ENCODE assay signal across 13 cellular contexts in the genomic region with DNA sequence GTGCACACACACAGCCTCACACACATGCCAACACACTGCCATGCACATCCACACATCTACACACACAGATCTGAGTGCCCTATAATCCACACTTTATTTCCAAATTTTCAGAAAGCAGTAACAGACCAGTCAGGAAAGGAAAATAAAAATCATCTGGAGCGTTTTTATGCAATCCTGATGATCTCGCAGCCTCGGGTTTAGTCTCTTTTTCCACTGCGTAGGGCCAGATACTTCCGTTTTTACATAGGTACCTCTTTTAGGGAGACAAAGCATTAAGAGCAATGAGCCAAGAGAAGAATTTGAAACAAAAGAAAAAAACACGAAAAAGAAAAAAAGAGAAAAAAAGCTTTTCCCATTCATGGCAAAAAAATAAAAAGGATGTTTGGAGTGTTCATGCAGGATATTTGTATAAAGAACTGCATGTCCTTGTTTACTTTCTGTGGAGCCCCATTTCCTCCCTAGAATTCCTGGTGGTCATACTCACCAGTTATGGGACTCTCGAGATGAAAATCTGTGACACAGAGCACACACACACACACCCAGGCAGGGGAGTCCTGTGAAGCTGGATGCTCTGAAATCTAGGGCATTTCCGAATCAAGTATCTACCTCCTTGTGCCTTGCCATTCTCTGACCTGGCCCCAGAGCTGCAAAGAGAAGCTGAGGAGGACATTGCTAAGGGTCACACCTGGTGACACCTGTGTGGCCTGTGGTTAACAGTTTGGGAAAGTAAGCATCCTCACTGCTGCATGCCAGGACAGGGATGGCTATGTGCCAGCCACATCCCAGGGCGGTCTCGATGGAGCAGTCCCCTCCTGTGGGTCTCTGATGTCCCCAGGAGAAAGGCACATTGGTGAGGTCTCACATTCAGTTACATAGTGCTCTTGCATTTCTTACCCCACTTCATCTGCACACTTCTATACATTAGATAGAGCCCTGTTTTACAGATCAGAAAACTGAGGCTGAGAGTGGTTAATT.
DNase-seq lines count a peak whose midpoint lies in the region; ATAC-seq and TF ChIP-seq lines count a peak whose summit lies in the region.
"Had no signal": no experiment of that assay in that cellular context is flagged by ENCODE, and none has a peak within 500 bp of the region (broad histone marks: within the 10 kb centered on the region; RNA-seq: fewer than 3 reads in every experiment).

No MANE protein-coding gene starts in this region.

- no peak overlapping the region for H4K8ac ChIP-seq in trophoblast cell (ENCODE audit: low read depth, low read length)

- H3K36me3 ChIP-seq in PC-3 (ENCODE audit: low read depth, low read length) (no peaks in the 10 kb centered on the region; the same call in 1 of the 2 replicates), trophoblast cell (ENCODE audit: control insufficient read depth in 1 of 2, insufficient read depth in 2 of 2, low read length in 2 of 2) (no peaks in the 10 kb centered on the region)

- H3K9me3 Mint-ChIP-seq in activated CD4-positive, alpha-beta memory T cell treated with anti-CD3 and anti-CD28 coated beads for 36 hours, result no peaks in the 10 kb centered on the region
- no peaks in the 10 kb centered on the region for H3K9me3 Mint-ChIP-seq in activated CD4-positive, alpha-beta memory T cell treated with anti-CD3 and anti-CD28 coated beads, Interleukin-2, amount 10 ng/mL, durations not matched to agents 7 days and 5 days
- H3K9me3 Mint-ChIP-seq: endodermal cell had no signal

- POLR2A ChIA-PET in activated CD4-positive, alpha-beta memory T cell treated with anti-CD3 and anti-CD28 coated beads for 36 hours (lab: Charles Lee), result interaction anchor here (1.3 to 5.7 kb wide), 2 partner anchors 17 to 24 kb away, joined by 3 to 52 read pairs; no protein-coding TSS in a partner anchor
- POLR2A ChIA-PET in activated CD4-positive, alpha-beta memory T cell treated with anti-CD3 and anti-CD28 coated beads, Interleukin-2, amount 10 ng/mL, durations not matched to agents 7 days and 5 days (lab: Charles Lee), result interaction anchor here (0.6 to 2.0 kb wide), 5 partner anchors 18 to 83 kb away, joined by 3 to 4 read pairs (median 3); a partner anchor contains a TSS
- POLR2A ChIA-PET in PC-3 (lab: Charles Lee; ENCODE audit: unreplicated experiment), result interaction anchor here (0.6 kb wide), 2 partner anchors 116 to 119 kb away, joined by 3 read pairs; no protein-coding TSS in a partner anchor

- H2BK12ac ChIP-seq in trophoblast cell (ENCODE audit: low read length), result no peak overlapping the region

- H3K9me3 ChIP-seq in PC-3 (ENCODE audit: low read length) (no peaks in the 10 kb centered on the region), trophoblast cell (ENCODE audit: insufficient read depth, low read depth, low read length) (peaks cover 5% of the 10 kb centered on the region)

- H3K36me3 Mint-ChIP-seq in activated CD4-positive, alpha-beta memory T cell treated with anti-CD3 and anti-CD28 coated beads for 36 hours, result peaks cover 3% of the 10 kb centered on the region
- peaks cover 47% of the 10 kb centered on the region for H3K36me3 Mint-ChIP-seq in activated CD4-positive, alpha-beta memory T cell treated with anti-CD3 and anti-CD28 coated beads, Interleukin-2, amount 10 ng/mL, durations not matched to agents 7 days and 5 days (ENCODE audit: low read depth)

- no TSS peak for BruUV-seq in PC-3 (replicated peaks; lab: Mats Ljungman, UMichigan)

- peak overlapping the region; percentile 15 for H3K23ac ChIP-seq in trophoblast cell (ENCODE audit: low read length)

- intact Hi-C loops in activated CD4-positive, alpha-beta memory T cell treated with anti-CD3 and anti-CD28 coated beads for 36 hours (cut with micrococcal nuclease), result loop anchor here (5.0 kb wide), 2 partner anchors 258 to 1347 kb away; no protein-coding TSS in a partner anchor
- intact Hi-C loops in PC-3 (cut with micrococcal nuclease), result loop anchor here (1.0 to 5.0 kb wide), 3 partner anchors 29 to 86 kb away; no protein-coding TSS in a partner anchor

- H3K9me2 ChIP-seq in PC-3 (replicated peaks; ENCODE audit: low read length), result no peaks in the 10 kb centered on the region

- TF ChIP-seq CTCF in PC-3 (conservative IDR thresholded peaks at IDR 0.05; ENCODE audit: low read depth, low read length) (no peak), choroid plexus epithelial cell (conservative IDR thresholded peaks at IDR 0.05; ENCODE audit: low read depth, low read length) (no peak), coronary artery (IDR thresholded peaks at IDR 0.05) (no peak)

- DNase-seq in activated CD4-positive, alpha-beta memory T cell treated with anti-CD3 and anti-CD28 coated beads for 36 hours, result no peak
- DNase-seq in activated CD4-positive, alpha-beta memory T cell treated with anti-CD3 and anti-CD28 coated beads, Interleukin-2, amount 10 ng/mL, durations not matched to agents 7 days and 5 days, result no peak
- DNase-seq in PC-3 (peak; percentile 93), choroid plexus epithelial cell (ENCODE audit: low read depth) (peak; percentile 42), trophoblast cell (no peak), activated gamma-delta T cell treated with Interleukin-2 at 50 U/mL for 16 hours (no peak), NCI-H82 treated with DMSO at 0.1 percent for 48 hours (lab: John Stamatoyannopoulos, UW; ENCODE audit: unreplicated experiment) (no peak), coronary artery (ENCODE audit: low spot score) (no peak)
- DNase-seq: activated effector memory CD4-positive, alpha-beta T cell treated with anti-CD3 and anti-CD28 coated beads, Interleukin-2, amount 50 U/mL, for 16 hours; endodermal cell; kidney; SW 1271 had no signal

- no peak overlapping the region for H4K91ac ChIP-seq in trophoblast cell (ENCODE audit: low read depth, low read length)

- H2BK5ac ChIP-seq in trophoblast cell (ENCODE audit: low read depth, low read length, poor library complexity), result no peak overlapping the region

- H3K4me2 ChIP-seq in PC-3 (ENCODE audit: low read length) (peak overlapping the region; percentile 81), trophoblast cell (ENCODE audit: low read length) (no peak overlapping the region)

- peak overlapping the region; percentile 24 for H3K27ac Mint-ChIP-seq in activated CD4-positive, alpha-beta memory T cell treated with anti-CD3 and anti-CD28 coated beads for 36 hours
- H3K27ac Mint-ChIP-seq in activated CD4-positive, alpha-beta memory T cell treated with anti-CD3 and anti-CD28 coated beads, Interleukin-2, amount 10 ng/mL, durations not matched to agents 7 days and 5 days, result no peak overlapping the region
- H3K27ac Mint-ChIP-seq: endodermal cell had no signal

- no peaks in the 10 kb centered on the region for H3K79me1 ChIP-seq in trophoblast cell (ENCODE audit: low read length)

- CTCF ChIA-PET in activated CD4-positive, alpha-beta memory T cell treated with anti-CD3 and anti-CD28 coated beads for 36 hours (lab: Charles Lee), result interaction anchor here (0.8 to 3.3 kb wide), 2 partner anchors 23 to 82 kb away, joined by 3 to 12 read pairs; no protein-coding TSS in a partner anchor
- CTCF ChIA-PET in activated CD4-positive, alpha-beta memory T cell treated with anti-CD3 and anti-CD28 coated beads, Interleukin-2, amount 10 ng/mL, durations not matched to agents 7 days and 5 days (lab: Charles Lee), result interaction anchor here (1.2 kb wide), 1 partner anchor 76 kb away, joined by 3 read pairs; no protein-coding TSS in a partner anchor
- CTCF ChIA-PET in PC-3 (lab: Charles Lee), result interaction anchor here (0.6 kb wide), 1 partner anchor 38 kb away, joined by 4 read pairs; no protein-coding TSS in a partner anchor

- H3K27me3 ChIP-seq in PC-3 (ENCODE audit: low read length), result no peaks in the 10 kb centered on the region
- H3K27me3 ChIP-seq in trophoblast cell (ENCODE audit: insufficient read depth, low read length), result no peaks in the 10 kb centered on the region

- peaks cover 42% of the 10 kb centered on the region for H3K4me1 ChIP-seq in PC-3 (ENCODE audit: insufficient read depth, low read length)
- H3K4me1 ChIP-seq in trophoblast cell (ENCODE audit: control insufficient read depth in 1 of 2, insufficient read depth in 2 of 2, low read length in 2 of 2), result peaks cover 0 to 4% of the 10 kb centered on the region in 2 experiments
- H3K4me1 ChIP-seq: parathyroid adenoma had no signal

- no peaks in the 10 kb centered on the region for H4K20me1 ChIP-seq in PC-3 (ENCODE audit: low read length)

- no CpG with 5 or more reads among the region's 10 CpGs for WGBS in trophoblast cell (ENCODE audit: extremely low coverage, insufficient coverage, insufficient read length)

- peak overlapping the region; percentile 68 for H3K27ac ChIP-seq in PC-3 (ENCODE audit: low read length)
- no peak overlapping the region for H3K27ac ChIP-seq in trophoblast cell (ENCODE audit: low read depth, low read length)
- H3K27ac ChIP-seq in coronary artery, result no peak overlapping the region
- H3K27ac ChIP-seq: parathyroid adenoma had no signal

- H3K18ac ChIP-seq in trophoblast cell (ENCODE audit: low read length), result no peak overlapping the region

- H3K4me3 ChIP-seq in PC-3 (ENCODE audit: low read length), result peak overlapping the region; percentile 57
- no peak overlapping the region for H3K4me3 ChIP-seq in choroid plexus epithelial cell (ENCODE audit: low read depth, low read length)
- H3K4me3 ChIP-seq in trophoblast cell (ENCODE audit: low read depth, low read length), result peak overlapping the region; percentile 17
- H3K4me3 ChIP-seq in coronary artery, result no peak overlapping the region

- no peaks in the 10 kb centered on the region for H3K27me3 Mint-ChIP-seq in activated CD4-positive, alpha-beta memory T cell treated with anti-CD3 and anti-CD28 coated beads for 36 hours
- H3K27me3 Mint-ChIP-seq in activated CD4-positive, alpha-beta memory T cell treated with anti-CD3 and anti-CD28 coated beads, Interleukin-2, amount 10 ng/mL, durations not matched to agents 7 days and 5 days, result no peaks in the 10 kb centered on the region

- H3K4me3 Mint-ChIP-seq in activated CD4-positive, alpha-beta memory T cell treated with anti-CD3 and anti-CD28 coated beads for 36 hours, result no peak overlapping the region
- no peak overlapping the region for H3K4me3 Mint-ChIP-seq in activated CD4-positive, alpha-beta memory T cell treated with anti-CD3 and anti-CD28 coated beads, Interleukin-2, amount 10 ng/mL, durations not matched to agents 7 days and 5 days
- H3K4me3 Mint-ChIP-seq: endodermal cell had no signal

- peak; percentile 93 for ATAC-seq in PC-3

- H2AFZ ChIP-seq in PC-3 (ENCODE audit: low read length) (peak overlapping the region; percentile 34; the same call in 1 of the 2 replicates), trophoblast cell (ENCODE audit: insufficient read depth, low read length, poor library complexity) (no peak overlapping the region)
- H2AFZ ChIP-seq: parathyroid adenoma had no signal

- no peak overlapping the region for H2BK120ac ChIP-seq in trophoblast cell (ENCODE audit: insufficient read depth, low read length, poor library complexity)

- no peak overlapping the region for H2AK5ac ChIP-seq in trophoblast cell (ENCODE audit: low read length)

- H3K79me2 ChIP-seq in PC-3 (ENCODE audit: low read length) (peaks cover 39% of the 10 kb centered on the region), trophoblast cell (ENCODE audit: control insufficient read depth, insufficient read depth, low read length, poor library complexity) (no peaks in the 10 kb centered on the region)
- H3K79me2 ChIP-seq: parathyroid adenoma had no signal

- no peak overlapping the region for H3K14ac ChIP-seq in trophoblast cell (ENCODE audit: low read length)

- H3K9ac ChIP-seq in PC-3 (ENCODE audit: low read length) (0 out of 2 replicates have a peak overlapping the region, but pooled peaks have one; percentile 7), trophoblast cell (ENCODE audit: low read length) (peak overlapping the region; percentile 29)
- H3K9ac ChIP-seq: parathyroid adenoma had no signal

- H3F3A ChIP-seq in PC-3 (ENCODE audit: low read length, unreplicated experiment), result no peaks in the 10 kb centered on the region

- no peak overlapping the region for H3K4ac ChIP-seq in trophoblast cell (ENCODE audit: low read depth, low read length)

- peaks cover 90% of the 10 kb centered on the region for H3K4me1 Mint-ChIP-seq in activated CD4-positive, alpha-beta memory T cell treated with anti-CD3 and anti-CD28 coated beads for 36 hours (ENCODE audit: low read depth)
- peaks cover 88% of the 10 kb centered on the region for H3K4me1 Mint-ChIP-seq in activated CD4-positive, alpha-beta memory T cell treated with anti-CD3 and anti-CD28 coated beads, Interleukin-2, amount 10 ng/mL, durations not matched to agents 7 days and 5 days

- H4K12ac ChIP-seq in trophoblast cell (ENCODE audit: low read depth, low read length), result no peak overlapping the region

Comparison
In these comparisons a context has a peak if more than half of its experiments do, and no peak if none do; other contexts are left out.
1. DNase-seq: peak in PC-3 (single experiment) and choroid plexus epithelial cell (single experiment); none in activated CD4-positive, alpha-beta memory T cell treated with anti-CD3 and anti-CD28 coated beads for 36 hours (single experiment), activated CD4-positive, alpha-beta memory T cell treated with anti-CD3 and anti-CD28 coated beads, Interleukin-2, amount 10 ng/mL, durations not matched to agents 7 days and 5 days (single experiment), trophoblast cell (0 of 2), activated gamma-delta T cell treated with Interleukin-2 at 50 U/mL for 16 hours (single experiment), NCI-H82 treated with DMSO at 0.1 percent for 48 hours (single experiment) and coronary artery (single experiment).
2. H3K4me3 ChIP-seq: peak in PC-3 (single experiment) and trophoblast cell (single experiment); none in choroid plexus epithelial cell (single experiment) and coronary artery (single experiment).